1 cellular context compared by ENCODE assay signal in genomic region chr11:75424396-75424795, GRCh38.
TF ChIP-seq lines count a peak whose summit lies in the region.

No MANE protein-coding gene starts in this region.

TF ChIP-seq in A549, 52 proteins besides CTCF, POLR2A, EP300 and RAD21 (continued from another document):
- TF ChIP-seq CEBPB (IDR thresholded peaks at IDR 0.05) (no peak), ZNF302 (CRISPR knock-in tag; IDR thresholded peaks at IDR 0.05) (no peak), SREBF2 (IDR thresholded peaks at IDR 0.05) (no peak), HOXB5 (CRISPR knock-in tag; IDR thresholded peaks at IDR 0.05) (no peak), REST (IDR thresholded peaks at IDR 0.05) (no peak), JUN (IDR thresholded peaks at IDR 0.05) (no peak)
